In genomic region chr5:91384671-91385430, GRCh38 we compare ENCODE assay signal across 8 cellular contexts. TPM values are rescaled to one million over a fixed set of nuclear protein-coding genes. Genes with fewer than 3 reads are reported as not detected.
DNase-seq lines count a peak whose midpoint lies in the region; ATAC-seq, FAIRE-seq and TF ChIP-seq lines count a peak whose summit lies in the region.

No MANE protein-coding gene starts in this region.

- H3K9me3 Mint-ChIP-seq in T-helper 2 cell treated with Interferon-gamma antibody and Interleukin-4, amounts not matched to agents 5 μg/mL and 100 μg/mL, for 36 hours, result peaks cover 5% of the 10 kb centered on the region
- peaks cover 7% of the 10 kb centered on the region for H3K9me3 Mint-ChIP-seq in endodermal cell

- peak overlapping the region; percentile 87 for H3K4me2 ChIP-seq in A549

- POLR2A ChIA-PET in A549 (lab: Yijun Ruan, JAX), result interaction anchor here (0.6 to 3.2 kb wide), 9 partner anchors 35 to 975 kb away, joined by 3 to 44 read pairs (median 11); partner anchors contain the start of gene CETN3

- H3K4me1 Mint-ChIP-seq in T-helper 2 cell treated with Interferon-gamma antibody and Interleukin-4, amounts not matched to agents 5 μg/mL and 100 μg/mL, for 36 hours (ENCODE audit: low read depth), result peaks cover 22% of the 10 kb centered on the region
- peaks cover 8% of the 10 kb centered on the region for H3K4me1 Mint-ChIP-seq in endodermal cell

- H3K36me3 Mint-ChIP-seq in T-helper 2 cell treated with Interferon-gamma antibody and Interleukin-4, amounts not matched to agents 5 μg/mL and 100 μg/mL, for 36 hours (ENCODE audit: low read depth), result peaks cover 4% of the 10 kb centered on the region
- peaks cover 5% of the 10 kb centered on the region for H3K36me3 Mint-ChIP-seq in endodermal cell (ENCODE audit: low read depth)

- H3K27me3 Mint-ChIP-seq in T-helper 2 cell treated with Interferon-gamma antibody and Interleukin-4, amounts not matched to agents 5 μg/mL and 100 μg/mL, for 36 hours (ENCODE audit: low read depth), result no peaks in the 10 kb centered on the region
- no peaks in the 10 kb centered on the region for H3K27me3 Mint-ChIP-seq in endodermal cell (ENCODE audit: insufficient read depth)

- TF ChIP-seq CTCF in A549 (IDR thresholded peaks at IDR 0.05) (peak; percentile 100), endodermal cell (conservative IDR thresholded peaks at IDR 0.05) (peak; percentile 98), mucosa of descending colon (IDR thresholded peaks at IDR 0.05) (peak; percentile 76)

- H3K9me3 ChIP-seq in A549 (no peaks in the 10 kb centered on the region), endodermal cell (ENCODE audit: control insufficient read depth, low read length) (peaks cover 4% of the 10 kb centered on the region), mucosa of descending colon (no peaks in the 10 kb centered on the region), aorta (ENCODE audit: control insufficient read depth, low read length) (no peaks in the 10 kb centered on the region)

- TF ChIP-seq EP300 in A549 (IDR thresholded peaks at IDR 0.05), result no peak

- H3K9ac ChIP-seq in endodermal cell (ENCODE audit: extremely low read depth, low read length, poor library complexity, severe bottlenecking), result peak overlapping the region; percentile 79

- WGBS in A549 (ENCODE audit: missing lambda C conversion rate), result 1% methylated on average over 6 of the region's 6 CpGs
- WGBS in endodermal cell (ENCODE audit: insufficient coverage in 1 of 2, insufficient read length in 1 of 2), 2 experiments, result 5 to 30% methylated on average over 2 to 5 of the region's 6 CpGs
- WGBS in aorta, 2 donors, result 16 to 18% methylated on average over 6 of the region's 6 CpGs

- peak; percentile 98 to 99 for TF ChIP-seq RAD21 in A549 (conservative IDR thresholded peaks at IDR 0.05 in 1 of 2, IDR thresholded peaks at IDR 0.05 in 1 of 2)

- H3K4me1 ChIP-seq in A549, result peaks cover 5% of the 10 kb centered on the region; the same call in 2 of the 3 replicates
- H3K4me1 ChIP-seq in endodermal cell (ENCODE audit: control insufficient read depth, insufficient read depth, low read length), result no peaks in the 10 kb centered on the region
- no peaks in the 10 kb centered on the region for H3K4me1 ChIP-seq in mucosa of descending colon (ENCODE audit: low read depth)
- H3K4me1 ChIP-seq in aorta (ENCODE audit: control insufficient read depth in 1 of 2, insufficient read depth in 2 of 2, low read length in 2 of 2), result no peaks in the 10 kb centered on the region

- CTCF ChIA-PET in A549 (lab: Yijun Ruan, JAX), result interaction anchor here (0.6 to 9.2 kb wide), 105 partner anchors 10 to 645 kb away, joined by 3 to 166 read pairs (median 5); no protein-coding TSS in a partner anchor

- no peak for ATAC-seq in A549
- peak; percentile 11 for ATAC-seq in HG02943 (IDR thresholded peaks at IDR 0.05; ENCODE audit: low read depth, unreplicated experiment)
- ATAC-seq in mucosa of descending colon, result peak; percentile 26
- peak; percentile 36 for ATAC-seq in aorta (ENCODE audit: low FRiP score)

- peak; percentile 96 for FAIRE-seq in A549 (lab: Jason Lieb, UNC)

- peak overlapping the region; percentile 60 for H3K4me3 ChIP-seq in A549
- peak overlapping the region; percentile 95 for H3K4me3 ChIP-seq in endodermal cell (ENCODE audit: low read length)
- no peak overlapping the region for H3K4me3 ChIP-seq in mucosa of descending colon
- H3K4me3 ChIP-seq in aorta (ENCODE audit: low read length in 2 of 2), result no peak overlapping the region

- peak overlapping the region; percentile 100 for H3K4me3 Mint-ChIP-seq in T-helper 2 cell treated with Interferon-gamma antibody and Interleukin-4, amounts not matched to agents 5 μg/mL and 100 μg/mL, for 36 hours
- peak overlapping the region; percentile 82 for H3K4me3 Mint-ChIP-seq in endodermal cell

- no peak for TF ChIP-seq POLR2A in A549 (IDR thresholded peaks at IDR 0.05; ENCODE audit: low read length)

- DNase-seq in A549 (ENCODE audit: low read depth in 1 of 2, low spot score in 1 of 2) (peak; percentile 89 to 92), GM04503 (ENCODE audit: low read depth) (peak; percentile 55), NCI-H2029 (lab: John Stamatoyannopoulos, UW) (peak; percentile 95), endodermal cell (peak; percentile 66), mucosa of descending colon (peak in 1 of 3 donors; percentile 86), aorta (no peak)
- peak; percentile 20 for DNase-seq in T-helper 2 cell treated with Interferon-gamma antibody and Interleukin-4, amounts not matched to agents 5 μg/mL and 100 μg/mL, for 36 hours (ENCODE audit: low spot score)

- H3K27me3 ChIP-seq in endodermal cell (ENCODE audit: control insufficient read depth, insufficient read depth, low read length, poor library complexity, severe bottlenecking) (no peaks in the 10 kb centered on the region), aorta (ENCODE audit: control insufficient read depth in 1 of 2, insufficient read depth in 2 of 2, low read length in 1 of 2) (no peaks in the 10 kb centered on the region)

- H3K27ac ChIP-seq in A549 (peak overlapping the region; percentile 91 to 96), endodermal cell (ENCODE audit: low read depth, low read length) (peak overlapping the region; percentile 96), aorta (ENCODE audit: low read depth in 1 of 2, low read length in 2 of 2) (no peak overlapping the region)

- H3K27ac Mint-ChIP-seq in T-helper 2 cell treated with Interferon-gamma antibody and Interleukin-4, amounts not matched to agents 5 μg/mL and 100 μg/mL, for 36 hours, result peak overlapping the region; percentile 98
- peak overlapping the region; percentile 96 for H3K27ac Mint-ChIP-seq in endodermal cell

- intact Hi-C loops in mucosa of descending colon (cut with DNase I, micrococcal nuclease), result loop anchor here (2.0 to 5.0 kb wide), 5 partner anchors 103 to 453 kb away; no protein-coding TSS in a partner anchor
- intact Hi-C loops in aorta (cut with DNase I), result loop anchor here (2.0 to 10.0 kb wide), 9 partner anchors 103 to 520 kb away; no protein-coding TSS in a partner anchor

- H3K36me3 ChIP-seq in endodermal cell (ENCODE audit: control insufficient read depth, insufficient read depth, low read length), result no peaks in the 10 kb centered on the region
- peaks cover 7% of the 10 kb centered on the region for H3K36me3 ChIP-seq in mucosa of descending colon (ENCODE audit: low read depth)
- no peaks in the 10 kb centered on the region for H3K36me3 ChIP-seq in aorta (ENCODE audit: control insufficient read depth in 1 of 2, insufficient read depth in 2 of 2, low read length in 1 of 2)

TF ChIP-seq in A549, 52 proteins besides CTCF, POLR2A, EP300 and RAD21:
- TF ChIP-seq MAX (IDR thresholded peaks at IDR 0.05) (no peak), FOSL2 (IDR thresholded peaks at IDR 0.05) (no peak), FOSL2 (CRISPR knock-in tag; IDR thresholded peaks at IDR 0.05) (peak; percentile 42; the same call in 1 of the 2 replicates), SMC3 (IDR thresholded peaks at IDR 0.05) (peak; percentile 100), NR3C1 (IDR thresholded peaks at IDR 0.05) (no peak), MAFK (IDR thresholded peaks at IDR 0.05; ENCODE audit: partially characterized antibody) (peak; percentile 92)

RNA-seq across cellular contexts. Expression of gene ARRDC3, which starts 1.7 kb away (rescaled TPM):
- polyA plus RNA-seq in A549 (2011; rRNA removed) (32.4 and 36.3 TPM in 2 replicates), A549 (2017; fragmentation: RNase III; extraction: RNeasy Plus Mini Kit Qiagen cat#74134 plus additional on column Dnase treatment) (8.0 to 9.9 TPM (median 9.6 TPM) in 3 replicates), aorta (10 to 100 TPM; 11.4 to 13.0 TPM)
- polyA plus RNA-seq in A549 (2012; cell fraction: cytosol; rRNA removed), result 6.1 and 7.0 TPM in 2 replicates
- polyA plus RNA-seq in A549 (2012; cell fraction: nucleus; rRNA removed), result 6.6 and 9.2 TPM in 2 replicates
- polyA minus RNA-seq in A549 (2011; rRNA and poly(A)+ RNA removed), result 82.3 and 82.9 TPM in 2 replicates
- total RNA-seq in endodermal cell (10 to 100 TPM; 30.5 to 60.7 TPM), mucosa of descending colon (10 to 100 TPM; 32.5 to 39.6 (median 38.0) TPM), aorta (10 to 100 TPM; 45.6 to 72.2 TPM)
- 55.6 TPM for polyA plus RNA-seq in endodermal cell (2013, experiment 1 of 2)
- polyA plus RNA-seq in endodermal cell (2013, experiment 2 of 2), result 57.6 TPM

Comparison
In these comparisons a context has a peak if more than half of its experiments do, and no peak if none do; other contexts are left out.
1. ATAC-seq: peak in HG02943 (single experiment), mucosa of descending colon (single experiment) and aorta (single experiment); none in A549 (0 of 2).
2. DNase-seq: peak in A549 (2 of 2), GM04503 (single experiment), NCI-H2029 (single experiment), T-helper 2 cell treated with Interferon-gamma antibody and Interleukin-4, amounts not matched to agents 5 μg/mL and 100 μg/mL, for 36 hours (single experiment) and endodermal cell (single experiment); none in aorta (0 of 2).
3. H3K27ac ChIP-seq: peak in A549 (2 of 2) and endodermal cell (single experiment); none in aorta (0 of 2).
4. H3K4me3 ChIP-seq: peak in A549 (single experiment) and endodermal cell (single experiment); none in mucosa of descending colon (single experiment) and aorta (0 of 2).
5. Peak in every context shown above with its lines, with median percentiles within 50 percentile points of each other: CTCF ChIP-seq.